In genomic region chr11:77067776-77068460, GRCh38 we compare ENCODE assay signal across 2 cellular contexts.
TF ChIP-seq lines count a peak whose summit lies in the region.

No MANE protein-coding gene starts in this region.

TF ChIP-seq in SK-N-SH, 30 proteins besides CTCF, POLR2A, EP300 and RAD21 (continued from another document):
- TF ChIP-seq GATA2 (CRISPR knock-in tag; IDR thresholded peaks at IDR 0.05) (no peak), REST (IDR thresholded peaks at IDR 0.05; ENCODE audit: low read depth, low read length) (no peak), USF2 (IDR thresholded peaks at IDR 0.05; ENCODE audit: borderline replicate concordance, low read depth, low read length) (no peak), JUND (IDR thresholded peaks at IDR 0.05) (no peak), NFIC (IDR thresholded peaks at IDR 0.05; ENCODE audit: borderline replicate concordance) (no peak), RCOR1 (IDR thresholded peaks at IDR 0.05; ENCODE audit: low read length) (no peak), TAF1 (IDR thresholded peaks at IDR 0.05; ENCODE audit: borderline replicate concordance, low read depth, low read length) (no peak), SMC3 (IDR thresholded peaks at IDR 0.05; ENCODE audit: low read depth, low read length) (no peak), EZH2phosphoT487 (IDR thresholded peaks at IDR 0.05; ENCODE audit: borderline replicate concordance, low read depth) (no peak), NRF1 (IDR thresholded peaks at IDR 0.05; ENCODE audit: low read depth, low read length) (no peak)
- TF ChIP-seq, protein P1, sequence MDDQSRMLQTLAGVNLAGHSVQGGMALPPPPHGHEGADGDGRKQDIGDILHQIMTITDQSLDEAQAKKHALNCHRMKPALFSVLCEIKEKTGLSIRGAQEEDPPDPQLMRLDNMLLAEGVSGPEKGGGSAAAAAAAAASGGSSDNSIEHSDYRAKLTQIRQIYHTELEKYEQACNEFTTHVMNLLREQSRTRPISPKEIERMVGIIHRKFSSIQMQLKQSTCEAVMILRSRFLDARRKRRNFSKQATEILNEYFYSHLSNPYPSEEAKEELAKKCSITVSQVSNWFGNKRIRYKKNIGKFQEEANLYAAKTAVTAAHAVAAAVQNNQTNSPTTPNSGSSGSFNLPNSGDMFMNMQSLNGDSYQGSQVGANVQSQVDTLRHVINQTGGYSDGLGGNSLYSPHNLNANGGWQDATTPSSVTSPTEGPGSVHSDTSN (IDR thresholded peaks at IDR 0.05), result no peak
- TF ChIP-seq, protein P2, sequence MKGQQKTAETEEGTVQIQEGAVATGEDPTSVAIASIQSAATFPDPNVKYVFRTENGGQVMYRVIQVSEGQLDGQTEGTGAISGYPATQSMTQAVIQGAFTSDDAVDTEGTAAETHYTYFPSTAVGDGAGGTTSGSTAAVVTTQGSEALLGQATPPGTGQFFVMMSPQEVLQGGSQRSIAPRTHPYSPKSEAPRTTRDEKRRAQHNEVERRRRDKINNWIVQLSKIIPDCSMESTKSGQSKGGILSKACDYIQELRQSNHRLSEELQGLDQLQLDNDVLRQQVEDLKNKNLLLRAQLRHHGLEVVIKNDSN (IDR thresholded peaks at IDR 0.05; ENCODE audit: borderline replicate concordance, low read depth), result no peak

TF ChIP-seq in SK-N-SH treated with all-trans-retinoic acid at 6 μM for 48 hours, 23 proteins besides CTCF, POLR2A, EP300 and RAD21 (continued from another document):
- TF ChIP-seq POU6F1 (CRISPR knock-in tag; IDR thresholded peaks at IDR 0.05; ENCODE audit: borderline replicate concordance, low read depth), result no peak
- TF ChIP-seq ZNF70 (CRISPR knock-in tag; IDR thresholded peaks at IDR 0.05), result no peak
- no peak for TF ChIP-seq GLIS3 (CRISPR knock-in tag; IDR thresholded peaks at IDR 0.05)
- TF ChIP-seq TOX (CRISPR knock-in tag; IDR thresholded peaks at IDR 0.05; ENCODE audit: borderline replicate concordance), result no peak
- no peak for TF ChIP-seq PPARA (CRISPR knock-in tag; IDR thresholded peaks at IDR 0.05; ENCODE audit: borderline replicate concordance)
- no peak for TF ChIP-seq CREB5 (CRISPR knock-in tag; IDR thresholded peaks at IDR 0.05; ENCODE audit: low read depth)
- TF ChIP-seq CSRNP3 (CRISPR knock-in tag; IDR thresholded peaks at IDR 0.05), result no peak
- TF ChIP-seq TSHZ2 (CRISPR knock-in tag; IDR thresholded peaks at IDR 0.05), result no peak
- no peak for TF ChIP-seq ISL1 (CRISPR knock-in tag; IDR thresholded peaks at IDR 0.05)
- no peak for TF ChIP-seq CSDC2 (CRISPR knock-in tag; IDR thresholded peaks at IDR 0.05)
- TF ChIP-seq TCF4 (CRISPR knock-in tag; IDR thresholded peaks at IDR 0.05; ENCODE audit: borderline replicate concordance), result no peak
- TF ChIP-seq OSR1 (CRISPR knock-in tag; IDR thresholded peaks at IDR 0.05), result no peak
- TF ChIP-seq ARNTL (CRISPR knock-in tag; IDR thresholded peaks at IDR 0.05; ENCODE audit: borderline replicate concordance, low read depth), result no peak
- no peak for TF ChIP-seq SNAI2 (CRISPR knock-in tag; IDR thresholded peaks at IDR 0.05)
- TF ChIP-seq RARB (CRISPR knock-in tag; IDR thresholded peaks at IDR 0.05), result no peak
- TF ChIP-seq ESRRG (CRISPR knock-in tag; IDR thresholded peaks at IDR 0.05), result no peak
- no peak for TF ChIP-seq ZNF8 (CRISPR knock-in tag; IDR thresholded peaks at IDR 0.05)
